In the genomic region with DNA sequence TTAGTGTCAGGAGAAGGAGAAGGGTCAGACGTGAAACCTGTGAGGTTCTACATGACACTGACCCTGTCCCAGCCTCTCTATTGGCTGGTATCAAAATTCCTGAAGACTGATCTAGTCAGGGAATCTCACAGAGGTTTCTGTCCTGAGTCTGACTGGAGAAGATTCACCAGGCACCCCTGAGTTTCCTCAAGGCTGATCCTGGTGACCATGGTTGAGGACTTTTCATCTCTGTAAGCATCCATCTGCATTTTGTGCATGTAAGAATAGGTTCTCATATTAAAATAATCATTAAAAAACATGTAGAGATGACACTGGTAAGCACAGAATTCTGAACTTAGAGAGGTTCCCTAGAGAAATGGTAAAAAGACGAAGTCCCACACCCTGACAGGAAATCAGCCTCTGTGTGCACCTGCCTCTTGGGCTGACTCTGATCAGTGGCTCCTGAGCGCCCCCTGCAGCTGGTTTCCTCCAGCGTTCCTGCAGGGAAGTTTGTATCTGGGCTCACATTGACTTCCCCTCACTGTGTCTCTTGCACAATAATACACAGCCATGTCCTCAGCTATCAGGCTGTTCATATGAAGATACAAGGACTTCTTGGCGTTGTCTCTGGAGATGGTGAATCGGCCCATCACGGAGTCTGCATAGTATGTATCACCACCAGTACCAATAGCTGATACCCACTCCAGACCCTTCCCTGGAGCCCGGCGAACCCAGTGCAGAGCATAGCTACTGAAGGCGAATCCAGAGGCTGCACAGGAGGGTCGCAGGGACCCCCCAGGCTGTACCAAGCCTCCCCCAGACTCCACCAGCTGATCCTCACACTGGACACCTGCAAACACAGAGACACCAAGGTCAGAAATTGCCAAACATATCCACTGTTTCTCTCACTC, we compare ENCODE assay signal across 9 cellular contexts.
DNase-seq lines count a peak whose midpoint lies in the region; TF ChIP-seq lines count a peak whose summit lies in the region.
"Had no signal": no experiment of that assay in that cellular context is flagged by ENCODE, and none has a peak within 500 bp of the region (broad histone marks: within the 10 kb centered on the region; RNA-seq: fewer than 3 reads in every experiment).

No MANE protein-coding gene starts in this region.

- H3K27ac ChIP-seq in OCI-LY3 (ENCODE audit: low read length) (no peak overlapping the region), dorsolateral prefrontal cortex (no peak overlapping the region)
- H3K27ac ChIP-seq: right lobe of liver had no signal

- TF ChIP-seq CTCF in GM12873 (IDR thresholded peaks at IDR 0.05; ENCODE audit: insufficient read depth, low read depth, low read length, missing control alignments) (peak; percentile 77), OCI-LY3 (IDR thresholded peaks at IDR 0.05; ENCODE audit: low read depth, low read length) (peak; percentile 69), dorsolateral prefrontal cortex (IDR thresholded peaks at IDR 0.05 in 54 of 56, conservative IDR thresholded peaks at IDR 0.05 in 2 of 56; ENCODE audit: low read depth in 1 of 56, partially characterized antibody in 56 of 56) (peak in 5 of 56 donors; percentile 8 to 30 (median 18))

- no peak overlapping the region for H3K4me3 ChIP-seq in OCI-LY3 (ENCODE audit: low read length)
- H3K4me3 ChIP-seq in dorsolateral prefrontal cortex, result no peak overlapping the region
- H3K4me3 ChIP-seq: right lobe of liver had no signal

- H3K36me3 ChIP-seq in OCI-LY3 (replicated peaks; ENCODE audit: low read depth, low read length), result no peaks in the 10 kb centered on the region
- H3K36me3 ChIP-seq: right lobe of liver had no signal

- intact Hi-C loops in dorsolateral prefrontal cortex (cut with DNase I), result no loop called here

- peak; percentile 65 for DNase-seq in activated T-helper 9 cell treated with anti-CD3 and anti-CD28 coated beads, Interleukin-2, amount 50 U/mL, for 16 hours (ENCODE audit: low read depth)
- peak; percentile 74 for DNase-seq in stimulated activated CD4-positive, alpha-beta T cell treated with anti-CD3 and anti-CD28 coated beads, Interleukin-2, amount 100 ng/mL, for 4 hours (ENCODE audit: low read depth)
- no peak for DNase-seq in NCI-H2029 (lab: John Stamatoyannopoulos, UW)
- DNase-seq in LoVo (ENCODE audit: low spot score), result no peak
- DNase-seq in epidermal melanocyte (ENCODE audit: insufficient read length, low spot score), result no peak
- no peak for DNase-seq in dorsolateral prefrontal cortex

- H3K4me1 ChIP-seq in OCI-LY3 (ENCODE audit: low read length), result peaks cover 15% of the 10 kb centered on the region
- H3K4me1 ChIP-seq: right lobe of liver had no signal

- H3K27me3 ChIP-seq in OCI-LY3 (ENCODE audit: low read depth, low read length) (peaks cover 48% of the 10 kb centered on the region), dorsolateral prefrontal cortex (peaks cover 0 to 88% (median 29%) of the 10 kb centered on the region in 45 donors)
- H3K27me3 ChIP-seq: right lobe of liver had no signal

- H3K4me2 ChIP-seq in OCI-LY3 (ENCODE audit: low read length), result peak overlapping the region; percentile 41

- no peak overlapping the region for H3K9ac ChIP-seq in OCI-LY3 (ENCODE audit: low read length)

- H2AFZ ChIP-seq in OCI-LY3 (ENCODE audit: low read depth, low read length), result no peak overlapping the region

- H4K20me1 ChIP-seq in OCI-LY3 (ENCODE audit: insufficient read depth, low read length), result no peaks in the 10 kb centered on the region

- no peaks in the 10 kb centered on the region for H3K79me2 ChIP-seq in OCI-LY3 (ENCODE audit: low read length)

- H3K9me3 ChIP-seq in OCI-LY3 (ENCODE audit: insufficient read depth, low read length), result no peaks in the 10 kb centered on the region
- H3K9me3 ChIP-seq: right lobe of liver had no signal

Comparison
In these comparisons a context has a peak if more than half of its experiments do, and no peak if none do; other contexts are left out.
1. DNase-seq: peak in activated T-helper 9 cell treated with anti-CD3 and anti-CD28 coated beads, Interleukin-2, amount 50 U/mL, for 16 hours (single experiment) and stimulated activated CD4-positive, alpha-beta T cell treated with anti-CD3 and anti-CD28 coated beads, Interleukin-2, amount 100 ng/mL, for 4 hours (single experiment); none in NCI-H2029 (single experiment), LoVo (single experiment), epidermal melanocyte (single experiment) and dorsolateral prefrontal cortex (0 of 10).